17 cellular contexts compared by ENCODE assay signal in the genomic region with DNA sequence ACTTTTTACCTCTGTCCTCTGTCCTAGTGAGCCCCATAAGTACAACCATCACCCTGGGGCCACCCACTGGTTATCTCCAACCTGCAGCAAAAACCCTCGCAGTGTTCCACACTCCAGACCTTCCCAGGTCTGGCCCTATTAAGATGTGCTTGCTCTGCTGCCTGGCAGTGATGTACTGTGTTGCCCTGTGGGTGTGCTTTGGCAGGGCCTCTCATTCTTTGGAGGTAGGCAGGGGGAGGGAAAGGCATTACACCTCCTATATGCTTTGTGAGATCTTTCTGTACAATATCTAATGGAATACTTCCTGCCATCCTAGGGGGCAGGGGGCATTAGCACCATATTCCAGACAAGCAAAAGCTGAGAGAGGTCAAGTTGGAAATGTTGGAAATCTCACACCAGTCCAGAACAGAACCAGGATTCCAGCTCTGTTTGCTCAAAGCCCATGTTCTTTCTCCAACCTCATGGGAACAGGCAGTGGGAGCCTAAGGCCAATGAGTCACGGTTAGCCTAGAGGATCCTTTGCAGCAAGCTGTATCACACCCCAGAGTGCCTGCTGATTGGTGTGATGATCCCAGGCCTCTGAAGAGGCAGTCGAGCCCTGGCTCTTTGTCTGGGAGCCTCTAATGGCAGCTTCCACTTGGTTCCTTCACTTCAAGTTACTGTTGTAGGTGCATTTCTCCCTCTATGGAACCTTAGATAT. TPM values are rescaled to one million over a fixed set of nuclear protein-coding genes. Genes with fewer than 3 reads are reported as not detected.
DNase-seq lines count a peak whose midpoint lies in the region; FAIRE-seq and TF ChIP-seq lines count a peak whose summit lies in the region.
"Had no signal": no experiment of that assay in that cellular context is flagged by ENCODE, and none has a peak within 500 bp of the region (broad histone marks: within the 10 kb centered on the region; RNA-seq: fewer than 3 reads in every experiment).

No MANE protein-coding gene starts in this region.

- H3K79me2 ChIP-seq in trophoblast cell (ENCODE audit: control insufficient read depth, insufficient read depth, low read length, poor library complexity) (no peaks in the 10 kb centered on the region), SK-N-SH (ENCODE audit: insufficient read depth) (no peaks in the 10 kb centered on the region)

- TF ChIP-seq RAD21 in SK-N-SH (IDR thresholded peaks at IDR 0.05; ENCODE audit: low read length), result no peak

- H3K4ac ChIP-seq in trophoblast cell (ENCODE audit: low read depth, low read length), result no peak overlapping the region

- FAIRE-seq in small intestine (lab: Jason Lieb, UNC), result no peak

- no peak overlapping the region for H3K18ac ChIP-seq in trophoblast cell (ENCODE audit: low read length)

- no peak overlapping the region for H2BK12ac ChIP-seq in trophoblast cell (ENCODE audit: low read length)

- no peak overlapping the region for H4K91ac ChIP-seq in trophoblast cell (ENCODE audit: low read depth, low read length)

- H3K9ac ChIP-seq in trophoblast cell (ENCODE audit: low read length) (no peak overlapping the region), SK-N-SH (no peak overlapping the region)

- H2AFZ ChIP-seq in trophoblast cell (ENCODE audit: insufficient read depth, low read length, poor library complexity) (no peak overlapping the region), SK-N-SH (ENCODE audit: low read depth) (no peak overlapping the region)

- no peak for TF ChIP-seq CTCF in foreskin fibroblast (IDR thresholded peaks at IDR 0.05; ENCODE audit: low read depth, low read length)
- TF ChIP-seq CTCF in SK-N-SH (IDR thresholded peaks at IDR 0.05), result no peak
- no peak for TF ChIP-seq CTCF in coronary artery (IDR thresholded peaks at IDR 0.05)

- no peaks in the 10 kb centered on the region for H3K9me3 ChIP-seq in trophoblast cell (ENCODE audit: insufficient read depth, low read depth, low read length)
- no peaks in the 10 kb centered on the region for H3K9me3 ChIP-seq in SK-N-SH
- no peaks in the 10 kb centered on the region for H3K9me3 ChIP-seq in small intestine (ENCODE audit: control insufficient read depth, low read depth)
- H3K9me3 ChIP-seq: right lobe of liver had no signal

- no peaks in the 10 kb centered on the region for H4K20me1 ChIP-seq in SK-N-SH (ENCODE audit: insufficient read depth)

- H3K14ac ChIP-seq in trophoblast cell (ENCODE audit: low read length), result no peak overlapping the region

- no peaks in the 10 kb centered on the region for H3K9me2 ChIP-seq in SK-N-SH

- H3K27me3 ChIP-seq in trophoblast cell (ENCODE audit: insufficient read depth, low read length) (no peaks in the 10 kb centered on the region), SK-N-SH (ENCODE audit: insufficient read depth) (no peaks in the 10 kb centered on the region), small intestine (ENCODE audit: control insufficient read depth in 2 of 2, insufficient read depth in 2 of 2, low read length in 2 of 2) (no peaks in the 10 kb centered on the region)
- H3K27me3 ChIP-seq: right lobe of liver had no signal

- no peaks in the 10 kb centered on the region for H3K36me3 ChIP-seq in trophoblast cell (ENCODE audit: control insufficient read depth in 1 of 2, insufficient read depth in 2 of 2, low read length in 2 of 2)
- no peaks in the 10 kb centered on the region for H3K36me3 ChIP-seq in SK-N-SH (replicated peaks in 1 of 2; ENCODE audit: control insufficient read depth in 1 of 2, insufficient read depth in 2 of 2, low read length in 1 of 2)
- no peaks in the 10 kb centered on the region for H3K36me3 ChIP-seq in small intestine (ENCODE audit: control insufficient read depth in 2 of 2, insufficient read depth in 2 of 2, low read length in 2 of 2)
- H3K36me3 ChIP-seq: right lobe of liver had no signal

- no peak for TF ChIP-seq EP300 in SK-N-SH (IDR thresholded peaks at IDR 0.05; ENCODE audit: borderline replicate concordance in 1 of 2, low read depth in 1 of 2, low read length in 1 of 2)

- no peak overlapping the region for H3K4me3 ChIP-seq in foreskin fibroblast (ENCODE audit: low read depth in 1 of 2, low read length in 2 of 2)
- no peak overlapping the region for H3K4me3 ChIP-seq in trophoblast cell (ENCODE audit: low read depth, low read length)
- H3K4me3 ChIP-seq in SK-N-SH (ENCODE audit: low read depth in 2 of 2, low read length in 1 of 2), result no peak overlapping the region
- no peak overlapping the region for H3K4me3 ChIP-seq in coronary artery
- H3K4me3 ChIP-seq in small intestine (ENCODE audit: low read depth in 1 of 2, low read length in 2 of 2), result no peak overlapping the region
- H3K4me3 ChIP-seq: right lobe of liver had no signal

- no peak overlapping the region for H4K12ac ChIP-seq in trophoblast cell (ENCODE audit: low read depth, low read length)

- no peak overlapping the region for H3K23ac ChIP-seq in trophoblast cell (ENCODE audit: low read length)

- no peak overlapping the region for H2BK120ac ChIP-seq in trophoblast cell (ENCODE audit: insufficient read depth, low read length, poor library complexity)

- H3K27ac ChIP-seq in trophoblast cell (ENCODE audit: low read depth, low read length), result no peak overlapping the region
- H3K27ac ChIP-seq in SK-N-SH (ENCODE audit: low read depth in 2 of 2, low read length in 1 of 2), result no peak overlapping the region
- no peak overlapping the region for H3K27ac ChIP-seq in coronary artery
- no peak overlapping the region for H3K27ac ChIP-seq in small intestine (ENCODE audit: low read depth in 1 of 2, low read length in 1 of 2)
- H3K27ac ChIP-seq: C4-2B, right lobe of liver had no signal

- POLR2A ChIA-PET in SK-N-SH (lab: Yijun Ruan, JAX), result no interaction called here

- H3K79me1 ChIP-seq in trophoblast cell (ENCODE audit: low read length), result peaks cover 4% of the 10 kb centered on the region

- no peak overlapping the region for H4K8ac ChIP-seq in trophoblast cell (ENCODE audit: low read depth, low read length)

- DNase-seq in GM04503 (ENCODE audit: low read depth), result peak; percentile 59
- DNase-seq in T1000 (lab: John Stamatoyannopoulos, UW), result peak; percentile 53
- peak; percentile 76 to 88 for DNase-seq in foreskin fibroblast
- DNase-seq in trophoblast cell, result peak; percentile 46 to 60
- no peak for DNase-seq in NCI-H1105 treated with DMSO at 0.1 percent for 48 hours (lab: John Stamatoyannopoulos, UW)
- no peak for DNase-seq in SK-N-SH
- no peak for DNase-seq in coronary artery (ENCODE audit: low spot score)
- DNase-seq in small intestine, result no peak
- DNase-seq: activated CD4-positive, alpha-beta T cell treated with anti-CD3 and anti-CD28 coated beads for 1 hour; DND-41; glutamatergic neuron; NCI-H1436; NCI-H446 treated with DMSO at 0.1 percent for 48 hours; OCI-M1; right lobe of liver; stimulated activated naive B cell treated with anti-CD40 and anti-IgM and Interleukin-4, amounts not matched to agents 10 μg/mL and 1 μg/mL and 100 μg/mL, for 72 hours had no signal

- CTCF ChIA-PET in SK-N-SH (lab: Yijun Ruan, JAX), result interaction anchor here (0.6 to 0.8 kb wide), 2 partner anchors 15 to 172 kb away, joined by 3 read pairs; no protein-coding TSS in a partner anchor

- H2AK5ac ChIP-seq in trophoblast cell (ENCODE audit: low read length), result peak overlapping the region; percentile 11

- whole genome bisulfite sequencing in trophoblast cell (ENCODE audit: extremely low coverage, insufficient coverage, insufficient read length), result no CpG with 5 or more reads among the region's 3 CpGs
- WGBS in SK-N-SH (ENCODE audit: low lambda C conversion rate), result 89% methylated on average over 3 of the region's 3 CpGs
- WGBS in small intestine, 3 donors, result 86 to 88% (median 86%) methylated on average over 3 of the region's 3 CpGs

- no peaks in the 10 kb centered on the region for H3F3A ChIP-seq in SK-N-SH (replicated peaks; ENCODE audit: insufficient read depth)

- H3K4me2 ChIP-seq in trophoblast cell (ENCODE audit: low read length) (no peak overlapping the region), SK-N-SH (no peak overlapping the region)

- H3K4me1 ChIP-seq in trophoblast cell (ENCODE audit: control insufficient read depth in 1 of 2, insufficient read depth in 2 of 2, low read length in 2 of 2) (peaks cover 2 to 13% of the 10 kb centered on the region in 2 experiments), SK-N-SH (ENCODE audit: control insufficient read depth in 1 of 2, insufficient read depth in 2 of 2, low read depth in 1 of 2, low read length in 1 of 2) (peaks cover 0 to 14% of the 10 kb centered on the region in 2 experiments; a peak in 2 of 4 replicates), small intestine (ENCODE audit: control insufficient read depth in 2 of 2, insufficient read depth in 1 of 2, low read depth in 1 of 2, low read length in 1 of 2) (no peaks in the 10 kb centered on the region)

- H2BK5ac ChIP-seq in trophoblast cell (ENCODE audit: low read depth, low read length, poor library complexity), result no peak overlapping the region

TF ChIP-seq in SK-N-SH, 30 proteins besides CTCF, POLR2A, EP300 and RAD21:
- TF ChIP-seq YY1 (IDR thresholded peaks at IDR 0.05; ENCODE audit: low read depth) (no peak), FOSL2 (IDR thresholded peaks at IDR 0.05; ENCODE audit: borderline replicate concordance, low read depth) (no peak), PBX3 (IDR thresholded peaks at IDR 0.05) (no peak), GABPA (IDR thresholded peaks at IDR 0.05; ENCODE audit: low read depth) (no peak), USF1 (IDR thresholded peaks at IDR 0.05; ENCODE audit: borderline replicate concordance, low read depth) (no peak), ELF1 (IDR thresholded peaks at IDR 0.05) (no peak)

RNA-seq across cellular contexts. Expression of gene UBL3, which starts 59.7 kb away (rescaled TPM):
- polyA plus RNA-seq in trophoblast cell (2013), result 59.8 and 60.3 TPM in 2 replicates
- polyA plus RNA-seq in SK-N-SH (2012; rRNA removed), result 5.8 and 7.4 TPM in 2 replicates
- polyA plus RNA-seq in SK-N-SH (2012; cell fraction: cytosol; rRNA removed), result 8.9 and 10.1 TPM in 2 replicates
- polyA plus RNA-seq in SK-N-SH (2012; cell fraction: nucleus; rRNA removed), result 2.9 and 4.5 TPM in 2 replicates
- 10 to 100 TPM; 20.6 to 46.7 (median 45.2) TPM for polyA plus RNA-seq in small intestine

Comparison
In these comparisons a context has a peak if more than half of its experiments do, and no peak if none do; other contexts are left out.
1. DNase-seq: peak in GM04503 (single experiment), T1000 (single experiment), foreskin fibroblast (2 of 2) and trophoblast cell (2 of 2); none in NCI-H1105 treated with DMSO at 0.1 percent for 48 hours (single experiment), SK-N-SH (single experiment), coronary artery (single experiment) and small intestine (single experiment).